ENCODE assay signal across 8 cellular contexts in the genomic region with DNA sequence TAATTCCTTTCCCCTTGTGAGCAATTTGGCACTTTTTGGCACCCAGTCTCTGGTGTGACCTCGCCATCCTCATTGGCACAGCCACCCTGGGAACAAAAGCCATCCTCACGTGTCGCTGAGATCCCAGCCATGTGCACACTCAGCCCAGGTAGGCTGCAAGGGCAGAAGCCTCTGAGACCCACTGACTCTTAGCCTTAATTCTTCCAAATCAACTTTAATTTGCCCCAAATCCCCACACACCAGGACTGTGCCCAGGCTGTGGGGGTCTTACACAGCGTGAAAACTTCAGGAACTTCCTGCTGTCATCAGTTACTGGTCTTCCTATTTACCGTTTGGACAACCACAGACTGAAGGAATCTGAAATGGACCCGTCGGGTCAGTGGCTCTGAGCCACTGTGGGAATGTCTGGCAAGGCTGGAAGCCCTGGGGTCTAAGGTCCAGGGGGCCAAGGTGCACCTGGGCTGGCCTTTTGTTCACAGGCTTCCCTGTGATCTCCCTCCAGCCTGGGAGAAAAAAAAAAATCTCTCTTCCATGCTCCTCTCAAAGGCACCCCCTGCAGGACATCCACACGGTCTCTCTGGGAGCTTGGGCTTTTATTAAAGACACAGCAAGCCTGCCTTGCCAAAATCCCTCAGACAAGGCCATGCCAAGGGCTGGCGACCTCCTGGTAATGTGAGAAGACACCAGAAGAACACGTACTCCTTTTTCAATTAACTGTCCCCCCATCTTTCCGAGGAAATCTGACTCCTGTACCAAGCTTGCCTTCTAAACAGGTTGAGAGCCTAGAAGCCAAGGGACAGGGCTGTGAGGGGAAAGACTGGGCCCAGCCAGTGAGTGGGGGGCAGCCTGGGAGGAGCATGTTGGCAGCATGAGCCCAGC. TPM values are rescaled to one million over a fixed set of nuclear protein-coding genes. Genes with fewer than 3 reads are reported as not detected.
DNase-seq lines count a peak whose midpoint lies in the region; ATAC-seq and TF ChIP-seq lines count a peak whose summit lies in the region.

No MANE protein-coding gene starts in this region.

- H2AFZ ChIP-seq in SK-N-SH (ENCODE audit: low read depth), result peak overlapping the region; percentile 31; the same call in 1 of the 2 replicates

- no peaks in the 10 kb centered on the region for H3K9me3 Mint-ChIP-seq in activated CD4-positive, alpha-beta memory T cell treated with anti-CD3 and anti-CD28 coated beads, Interleukin-2, amount 10 ng/mL, durations not matched to agents 7 days and 5 days
- no peaks in the 10 kb centered on the region for H3K9me3 Mint-ChIP-seq in activated naive CD8-positive, alpha-beta T cell treated with anti-CD3 and anti-CD28 coated beads for 36 hours

- H3K27ac Mint-ChIP-seq in activated CD4-positive, alpha-beta memory T cell treated with anti-CD3 and anti-CD28 coated beads, Interleukin-2, amount 10 ng/mL, durations not matched to agents 7 days and 5 days, result no peak overlapping the region
- H3K27ac Mint-ChIP-seq in activated naive CD8-positive, alpha-beta T cell treated with anti-CD3 and anti-CD28 coated beads for 36 hours, result no peak overlapping the region

- no peak overlapping the region for H3K27ac ChIP-seq in SK-N-SH (ENCODE audit: low read depth in 2 of 2, low read length in 1 of 2)
- H3K27ac ChIP-seq in gastrocnemius medialis, result peak overlapping the region in 3 of 4 donors; percentile 14 to 59 (median 55)

- TF ChIP-seq EP300 in SK-N-SH (IDR thresholded peaks at IDR 0.05; ENCODE audit: borderline replicate concordance in 1 of 2, low read depth in 1 of 2, low read length in 1 of 2), result no peak

- no peaks in the 10 kb centered on the region for H3K9me2 ChIP-seq in SK-N-SH

- H3K4me3 Mint-ChIP-seq in activated CD4-positive, alpha-beta memory T cell treated with anti-CD3 and anti-CD28 coated beads, Interleukin-2, amount 10 ng/mL, durations not matched to agents 7 days and 5 days, result no peak overlapping the region
- H3K4me3 Mint-ChIP-seq in activated naive CD8-positive, alpha-beta T cell treated with anti-CD3 and anti-CD28 coated beads for 36 hours, result no peak overlapping the region

- H3K79me2 ChIP-seq in SK-N-SH (ENCODE audit: insufficient read depth), result no peaks in the 10 kb centered on the region

- WGBS in SK-N-SH (ENCODE audit: low lambda C conversion rate), result 65% methylated on average over 11 of the region's 11 CpGs

- TF ChIP-seq CTCF in BE2C (IDR thresholded peaks at IDR 0.05; ENCODE audit: low read depth, low read length) (peak; percentile 81), SK-N-SH (IDR thresholded peaks at IDR 0.05) (peak; percentile 77), foreskin fibroblast (IDR thresholded peaks at IDR 0.05; ENCODE audit: low read depth, low read length) (peak; percentile 80), gastrocnemius medialis (IDR thresholded peaks at IDR 0.05 in 4 of 5, conservative IDR thresholded peaks at IDR 0.05 in 1 of 5) (peak in 3 of 5 experiments; percentile 14 to 45 (median 42))

- DNase-seq in BE2C (peak; percentile 77), HT1080 (ENCODE audit: low read depth) (peak; percentile 63), SK-N-SH (peak; percentile 88), foreskin fibroblast (peak; percentile 67 to 87), gastrocnemius medialis (peak; percentile 26 to 64)
- DNase-seq in activated CD4-positive, alpha-beta memory T cell treated with anti-CD3 and anti-CD28 coated beads, Interleukin-2, amount 10 ng/mL, durations not matched to agents 7 days and 5 days, result no peak
- DNase-seq in activated naive CD8-positive, alpha-beta T cell treated with anti-CD3 and anti-CD28 coated beads for 36 hours, result no peak

- H3K27me3 ChIP-seq in BE2C (no peaks in the 10 kb centered on the region), SK-N-SH (ENCODE audit: insufficient read depth) (no peaks in the 10 kb centered on the region), gastrocnemius medialis (no peaks in the 10 kb centered on the region)

- no peak for TF ChIP-seq POLR2A in gastrocnemius medialis (IDR thresholded peaks at IDR 0.05)

- peak; percentile 96 for TF ChIP-seq RAD21 in SK-N-SH (IDR thresholded peaks at IDR 0.05; ENCODE audit: low read length)

- H3K4me1 ChIP-seq in BE2C, result no peaks in the 10 kb centered on the region
- peaks cover 17 to 22% of the 10 kb centered on the region in 2 experiments; a peak in 2 of 4 replicates for H3K4me1 ChIP-seq in SK-N-SH (ENCODE audit: control insufficient read depth in 1 of 2, insufficient read depth in 2 of 2, low read depth in 1 of 2, low read length in 1 of 2)
- peaks cover 25 to 39% of the 10 kb centered on the region in 2 donors for H3K4me1 ChIP-seq in gastrocnemius medialis

- H3K4me3 ChIP-seq in BE2C (ENCODE audit: low read depth, low read length), result no peak overlapping the region
- no peak overlapping the region for H3K4me3 ChIP-seq in SK-N-SH (ENCODE audit: low read depth in 2 of 2, low read length in 1 of 2)
- H3K4me3 ChIP-seq in foreskin fibroblast (ENCODE audit: low read depth in 1 of 2, low read length in 2 of 2), result no peak overlapping the region
- no peak overlapping the region for H3K4me3 ChIP-seq in gastrocnemius medialis

- no peaks in the 10 kb centered on the region for H4K20me1 ChIP-seq in SK-N-SH (ENCODE audit: insufficient read depth)

- peaks cover 7% of the 10 kb centered on the region for H3K27me3 Mint-ChIP-seq in activated CD4-positive, alpha-beta memory T cell treated with anti-CD3 and anti-CD28 coated beads, Interleukin-2, amount 10 ng/mL, durations not matched to agents 7 days and 5 days
- peaks cover 10% of the 10 kb centered on the region for H3K27me3 Mint-ChIP-seq in activated naive CD8-positive, alpha-beta T cell treated with anti-CD3 and anti-CD28 coated beads for 36 hours

- intact Hi-C loops in gastrocnemius medialis (cut with DNase I; ENCODE audit: low total_unique reads), result no loop called here

- no peaks in the 10 kb centered on the region for H3K36me3 Mint-ChIP-seq in activated CD4-positive, alpha-beta memory T cell treated with anti-CD3 and anti-CD28 coated beads, Interleukin-2, amount 10 ng/mL, durations not matched to agents 7 days and 5 days (ENCODE audit: low read depth)
- H3K36me3 Mint-ChIP-seq in activated naive CD8-positive, alpha-beta T cell treated with anti-CD3 and anti-CD28 coated beads for 36 hours, result no peaks in the 10 kb centered on the region

- H3K36me3 ChIP-seq in BE2C (no peaks in the 10 kb centered on the region), SK-N-SH (replicated peaks in 1 of 2; ENCODE audit: control insufficient read depth in 1 of 2, insufficient read depth in 2 of 2, low read length in 1 of 2) (no peaks in the 10 kb centered on the region), gastrocnemius medialis (no peaks in the 10 kb centered on the region)

- ATAC-seq in gastrocnemius medialis, result peak; percentile 37 to 66
- no peak for ATAC-seq in activated CD4-positive, CD25-positive, alpha-beta regulatory T cell treated with anti-CD3 and anti-CD28 coated beads, Interleukin-2, amount 50 U/mL, for 24 hours

- H3K4me1 Mint-ChIP-seq in activated CD4-positive, alpha-beta memory T cell treated with anti-CD3 and anti-CD28 coated beads, Interleukin-2, amount 10 ng/mL, durations not matched to agents 7 days and 5 days, result peaks cover 3% of the 10 kb centered on the region
- no peaks in the 10 kb centered on the region for H3K4me1 Mint-ChIP-seq in activated naive CD8-positive, alpha-beta T cell treated with anti-CD3 and anti-CD28 coated beads for 36 hours

- no peak overlapping the region for H3K9ac ChIP-seq in SK-N-SH

- H3K4me2 ChIP-seq in SK-N-SH, result no peak overlapping the region

- CTCF ChIA-PET in SK-N-SH (lab: Yijun Ruan, JAX), result interaction anchor here (0.6 to 9.0 kb wide), 33 partner anchors 9 to 549 kb away, joined by 3 to 233 read pairs (median 5); partner anchors contain the start of genes LAPTM4A and MATN3
- CTCF ChIA-PET in activated CD4-positive, alpha-beta memory T cell treated with anti-CD3 and anti-CD28 coated beads, Interleukin-2, amount 10 ng/mL, durations not matched to agents 7 days and 5 days (lab: Charles Lee), result interaction anchor here (3.2 to 4.1 kb wide), 2 partner anchors 78 to 137 kb away, joined by 15 to 21 read pairs; no protein-coding TSS in a partner anchor

- H3F3A ChIP-seq in SK-N-SH (replicated peaks; ENCODE audit: insufficient read depth), result peaks cover 14% of the 10 kb centered on the region

- POLR2A ChIA-PET in SK-N-SH (lab: Yijun Ruan, JAX), result interaction anchor here (0.8 to 1.0 kb wide), 3 partner anchors 20 to 78 kb away, joined by 3 to 4 read pairs (median 4); partner anchors contain the start of gene LAPTM4A
- POLR2A ChIA-PET in activated CD4-positive, alpha-beta memory T cell treated with anti-CD3 and anti-CD28 coated beads, Interleukin-2, amount 10 ng/mL, durations not matched to agents 7 days and 5 days (lab: Charles Lee), result no interaction called here

- in situ Hi-C loops in gastrocnemius medialis (cut with MboI; ENCODE audit: low sequenced_read_pairs in 4 of 4), result loop anchor here (5.0 kb wide), 2 partner anchors 71 to 76 kb away; no protein-coding TSS in a partner anchor

- H3K9me3 ChIP-seq in BE2C (no peaks in the 10 kb centered on the region), SK-N-SH (no peaks in the 10 kb centered on the region), gastrocnemius medialis (no peaks in the 10 kb centered on the region)

TF ChIP-seq in SK-N-SH, 30 proteins besides CTCF, POLR2A, EP300 and RAD21 (continues in another document):
- TF ChIP-seq SMC3 (IDR thresholded peaks at IDR 0.05; ENCODE audit: low read depth, low read length) (peak; percentile 98), MAX (IDR thresholded peaks at IDR 0.05; ENCODE audit: low read depth) (peak; percentile 43; the same call in 1 of the 2 replicates), MXI1 (IDR thresholded peaks at IDR 0.05; ENCODE audit: low read depth, low read length) (peak; percentile 23; the same call in 1 of the 2 replicates), GATA2 (CRISPR knock-in tag; IDR thresholded peaks at IDR 0.05) (no peak), ELF1 (IDR thresholded peaks at IDR 0.05) (no peak), FOXM1 (IDR thresholded peaks at IDR 0.05; ENCODE audit: low read depth) (no peak), YY1 (IDR thresholded peaks at IDR 0.05; ENCODE audit: low read depth) (no peak)

RNA-seq across cellular contexts. Expression of gene LAPTM4A, which starts 42.1 kb away (rescaled TPM):
- polyA plus RNA-seq in BE2C (2012; ENCODE audit: insufficient read depth, insufficient read length, low read depth), result 148 TPM
- total RNA-seq in HT1080 (2014; rRNA removed; shearing (Covaris generic)), result 21.3 and 36.6 TPM in 2 replicates
- polyA plus RNA-seq in HT1080 (2015; cell fraction: cytosol; rRNA removed), result 121 and 125 TPM in 2 replicates
- 118 and 119 TPM in 2 replicates for polyA plus RNA-seq in HT1080 (2015; cell fraction: nucleus; rRNA removed)
- 306 and 350 TPM in 2 replicates for polyA plus RNA-seq in SK-N-SH (2012; rRNA removed)
- polyA plus RNA-seq in SK-N-SH (2012; cell fraction: cytosol; rRNA removed), result 391 and 431 TPM in 2 replicates
- 69.8 and 155 TPM in 2 replicates for polyA plus RNA-seq in SK-N-SH (2012; cell fraction: nucleus; rRNA removed)
- total RNA-seq in gastrocnemius medialis, result 10 to 100 TPM; 53.8 to 62.3 (median 57.4) TPM
- total RNA-seq in activated CD4-positive, alpha-beta memory T cell treated with anti-CD3 and anti-CD28 coated beads, Interleukin-2, amount 10 ng/mL, durations not matched to agents 7 days and 5 days, result 10 to 100 TPM; 36.1 to 36.7 TPM
- 10 to 100 TPM; 20.5 to 20.9 TPM for total RNA-seq in activated naive CD8-positive, alpha-beta T cell treated with anti-CD3 and anti-CD28 coated beads for 36 hours

Comparison
In these comparisons a context has a peak if more than half of its experiments do, and no peak if none do; other contexts are left out.
1. DNase-seq: peak in BE2C (single experiment), HT1080 (single experiment), SK-N-SH (single experiment), foreskin fibroblast (2 of 2) and gastrocnemius medialis (2 of 2); none in activated CD4-positive, alpha-beta memory T cell treated with anti-CD3 and anti-CD28 coated beads, Interleukin-2, amount 10 ng/mL, durations not matched to agents 7 days and 5 days (single experiment) and activated naive CD8-positive, alpha-beta T cell treated with anti-CD3 and anti-CD28 coated beads for 36 hours (single experiment).
2. H3K27ac ChIP-seq: peak in gastrocnemius medialis (3 of 4); none in SK-N-SH (0 of 2).
3. ATAC-seq: peak in gastrocnemius medialis (2 of 2); none in activated CD4-positive, CD25-positive, alpha-beta regulatory T cell treated with anti-CD3 and anti-CD28 coated beads, Interleukin-2, amount 50 U/mL, for 24 hours (0 of 2).
4. Peak in every context shown above with its lines, with median percentiles within 50 percentile points of each other: CTCF ChIP-seq.